ENCODE assay signal across 24 cellular contexts in the genomic region with DNA sequence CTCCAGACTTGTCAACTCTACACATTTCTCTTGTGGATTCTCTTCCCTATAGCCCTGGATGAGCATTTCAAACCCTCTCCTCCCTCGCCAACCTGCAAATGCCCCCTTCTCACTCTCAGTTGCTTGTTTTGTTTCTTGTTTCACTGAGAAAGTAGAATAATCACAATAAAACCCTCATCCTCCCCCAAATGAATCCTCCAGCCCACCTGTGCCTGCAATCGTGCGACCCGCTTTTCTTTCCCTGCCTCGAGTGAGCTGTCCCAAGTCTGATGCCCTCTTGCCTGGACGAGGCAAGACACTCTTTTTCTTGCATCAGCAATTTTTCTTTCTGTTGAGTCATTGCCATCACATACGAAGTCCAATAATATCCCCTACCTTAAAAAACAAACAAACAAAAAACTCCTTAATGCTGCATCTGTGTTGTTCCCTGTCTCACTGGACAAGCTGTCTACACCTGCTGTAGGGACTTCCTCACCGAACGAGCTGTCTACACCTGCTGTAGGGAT. TPM values are rescaled to one million over a fixed set of nuclear protein-coding genes. Genes with fewer than 3 reads are reported as not detected.
DNase-seq lines count a peak whose midpoint lies in the region; ATAC-seq, FAIRE-seq and TF ChIP-seq lines count a peak whose summit lies in the region.
"Had no signal": no experiment of that assay in that cellular context is flagged by ENCODE, and none has a peak within 500 bp of the region (broad histone marks: within the 10 kb centered on the region; RNA-seq: fewer than 3 reads in every experiment).

No MANE protein-coding gene starts in this region.

- no peaks in the 10 kb centered on the region for H3K9me3 Mint-ChIP-seq in endothelial cell (ENCODE audit: unreplicated experiment)
- H3K9me3 Mint-ChIP-seq: CD4-positive, alpha-beta T cell had no signal

- TF ChIP-seq CTCF in A549 (IDR thresholded peaks at IDR 0.05) (no peak), HEK293 (tag by site-specific recombination; IDR thresholded peaks at IDR 0.05) (no peak), endothelial cell (IDR thresholded peaks at IDR 0.05; ENCODE audit: unreplicated experiment) (no peak)

- no peak for TF ChIP-seq EP300 in A549 (IDR thresholded peaks at IDR 0.05)

- TF ChIP-seq POLR2A in A549 (IDR thresholded peaks at IDR 0.05; ENCODE audit: low read length) = no peak

- DNase-seq in A549 (ENCODE audit: low read depth in 1 of 2, low spot score in 1 of 2) = no peak
- no peak for DNase-seq in T-helper 17 cell
- DNase-seq in endothelial cell (ENCODE audit: low spot score) = no peak
- DNase-seq in DMS 273 (lab: John Stamatoyannopoulos, UW; ENCODE audit: unreplicated experiment) = no peak
- DNase-seq in NCI-H82 (lab: John Stamatoyannopoulos, UW) = no peak
- DNase-seq: AML-193; Caco-2; CD4-positive, alpha-beta T cell; DMS153; DMS79; GDM1; HCEC 1CT; HFFc6; KBM-7 had no signal

- H3K4me3 Mint-ChIP-seq in T-helper 17 cell (peak overlapping the region; percentile 10), endothelial cell (ENCODE audit: unreplicated experiment) (no peak overlapping the region)
- H3K4me3 Mint-ChIP-seq: CD4-positive, alpha-beta T cell; GM23338; HFFc6 had no signal

- H3K4me3 ChIP-seq in A549 (no peak overlapping the region), HEK293 (ENCODE audit: low read depth, low read length) (no peak overlapping the region)
- H3K4me3 ChIP-seq: GM23338 had no signal

- H3K36me3 Mint-ChIP-seq in T-helper 17 cell (ENCODE audit: low read depth) = peaks cover 5% of the 10 kb centered on the region
- peaks cover 3% of the 10 kb centered on the region for H3K36me3 Mint-ChIP-seq in endothelial cell (ENCODE audit: low read depth, unreplicated experiment)

- no peak overlapping the region for H3K27ac ChIP-seq in A549
- H3K27ac ChIP-seq in HEK293 (ENCODE audit: extremely low read depth, low read depth, low read length) = no peak overlapping the region
- H3K27ac ChIP-seq: C4-2B had no signal

- no peaks in the 10 kb centered on the region for H3K4me1 ChIP-seq in A549
- no peaks in the 10 kb centered on the region for H3K4me1 ChIP-seq in HEK293 (ENCODE audit: control insufficient read depth, insufficient read depth, low read length)
- H3K4me1 ChIP-seq: Caco-2 had no signal

- ATAC-seq in A549 = no peak
- no peak for ATAC-seq in T-helper 17 cell
- ATAC-seq in HG03442 (IDR thresholded peaks at IDR 0.05; ENCODE audit: unreplicated experiment) = no peak
- ATAC-seq: GM23338 had no signal

- no peak for TF ChIP-seq RAD21 in A549 (conservative IDR thresholded peaks at IDR 0.05 in 1 of 2, IDR thresholded peaks at IDR 0.05 in 1 of 2)

- H3K4me2 ChIP-seq in A549 = 0 out of 3 replicates have a peak overlapping the region, but pooled peaks have one; percentile 12
- H3K4me2 ChIP-seq: GM23338 had no signal

- POLR2A ChIA-PET in A549 (lab: Yijun Ruan, JAX) (no interaction called here), HEK293 (lab: Yijun Ruan, JAX) (no interaction called here)

- no peaks in the 10 kb centered on the region for H3K36me3 ChIP-seq in HEK293 (ENCODE audit: control insufficient read depth in 2 of 2, insufficient read depth in 1 of 2, low read length in 2 of 2)

- CTCF ChIA-PET in A549 (lab: Yijun Ruan, JAX) = no interaction called here
- CTCF ChIA-PET in HEK293 (lab: Yijun Ruan, JAX) = interaction anchor here (0.7 kb wide), 1 partner anchor 34 kb away, joined by 3 read pairs; no protein-coding TSS in a partner anchor

- H3K27ac Mint-ChIP-seq in T-helper 17 cell (no peak overlapping the region), endothelial cell (ENCODE audit: unreplicated experiment) (peak overlapping the region; percentile 1)
- H3K27ac Mint-ChIP-seq: CD4-positive, alpha-beta T cell; GM23338; HFFc6 had no signal

- no peak for FAIRE-seq in A549 (lab: Jason Lieb, UNC)
- FAIRE-seq: A204.1, D721Med, GM12892, GM18507, H54 had no signal

- 49% methylated on average over 9 of the region's 9 CpGs for WGBS in A549 (ENCODE audit: missing lambda C conversion rate)

- H3K27me3 Mint-ChIP-seq in T-helper 17 cell = peaks cover 44% of the 10 kb centered on the region
- peaks cover 13% of the 10 kb centered on the region for H3K27me3 Mint-ChIP-seq in endothelial cell (ENCODE audit: unreplicated experiment)

- H3K4me1 Mint-ChIP-seq in T-helper 17 cell (peaks cover 2% of the 10 kb centered on the region), endothelial cell (ENCODE audit: unreplicated experiment) (peaks cover 2% of the 10 kb centered on the region)

- H3K9me3 ChIP-seq in A549 (peaks cover under 1% of the 10 kb centered on the region; the same call in 1 of the 3 replicates), HEK293 (ENCODE audit: control insufficient read depth, insufficient read depth, low read depth, low read length) (no peaks in the 10 kb centered on the region), T-helper 17 cell (ENCODE audit: control insufficient read depth, low read length, poor library complexity, severe bottlenecking) (no peaks in the 10 kb centered on the region)
- H3K9me3 ChIP-seq: Caco-2 had no signal

TF ChIP-seq in A549, 52 proteins besides CTCF, POLR2A, EP300 and RAD21:
- TF ChIP-seq EHF (CRISPR knock-in tag; IDR thresholded peaks at IDR 0.05) (no peak), JUN (IDR thresholded peaks at IDR 0.05) (no peak), NFE2L2 (conservative IDR thresholded peaks at IDR 0.05; ENCODE audit: low read length) (0 out of 2 replicates have a peak, but pooled peaks have one; percentile 7), MAFK (IDR thresholded peaks at IDR 0.05; ENCODE audit: partially characterized antibody) (peak; percentile 89)

TF ChIP-seq in HEK293, 187 proteins besides CTCF, POLR2A, EP300 and RAD21 (continues in another document):
- TF ChIP-seq, protein P1, sequence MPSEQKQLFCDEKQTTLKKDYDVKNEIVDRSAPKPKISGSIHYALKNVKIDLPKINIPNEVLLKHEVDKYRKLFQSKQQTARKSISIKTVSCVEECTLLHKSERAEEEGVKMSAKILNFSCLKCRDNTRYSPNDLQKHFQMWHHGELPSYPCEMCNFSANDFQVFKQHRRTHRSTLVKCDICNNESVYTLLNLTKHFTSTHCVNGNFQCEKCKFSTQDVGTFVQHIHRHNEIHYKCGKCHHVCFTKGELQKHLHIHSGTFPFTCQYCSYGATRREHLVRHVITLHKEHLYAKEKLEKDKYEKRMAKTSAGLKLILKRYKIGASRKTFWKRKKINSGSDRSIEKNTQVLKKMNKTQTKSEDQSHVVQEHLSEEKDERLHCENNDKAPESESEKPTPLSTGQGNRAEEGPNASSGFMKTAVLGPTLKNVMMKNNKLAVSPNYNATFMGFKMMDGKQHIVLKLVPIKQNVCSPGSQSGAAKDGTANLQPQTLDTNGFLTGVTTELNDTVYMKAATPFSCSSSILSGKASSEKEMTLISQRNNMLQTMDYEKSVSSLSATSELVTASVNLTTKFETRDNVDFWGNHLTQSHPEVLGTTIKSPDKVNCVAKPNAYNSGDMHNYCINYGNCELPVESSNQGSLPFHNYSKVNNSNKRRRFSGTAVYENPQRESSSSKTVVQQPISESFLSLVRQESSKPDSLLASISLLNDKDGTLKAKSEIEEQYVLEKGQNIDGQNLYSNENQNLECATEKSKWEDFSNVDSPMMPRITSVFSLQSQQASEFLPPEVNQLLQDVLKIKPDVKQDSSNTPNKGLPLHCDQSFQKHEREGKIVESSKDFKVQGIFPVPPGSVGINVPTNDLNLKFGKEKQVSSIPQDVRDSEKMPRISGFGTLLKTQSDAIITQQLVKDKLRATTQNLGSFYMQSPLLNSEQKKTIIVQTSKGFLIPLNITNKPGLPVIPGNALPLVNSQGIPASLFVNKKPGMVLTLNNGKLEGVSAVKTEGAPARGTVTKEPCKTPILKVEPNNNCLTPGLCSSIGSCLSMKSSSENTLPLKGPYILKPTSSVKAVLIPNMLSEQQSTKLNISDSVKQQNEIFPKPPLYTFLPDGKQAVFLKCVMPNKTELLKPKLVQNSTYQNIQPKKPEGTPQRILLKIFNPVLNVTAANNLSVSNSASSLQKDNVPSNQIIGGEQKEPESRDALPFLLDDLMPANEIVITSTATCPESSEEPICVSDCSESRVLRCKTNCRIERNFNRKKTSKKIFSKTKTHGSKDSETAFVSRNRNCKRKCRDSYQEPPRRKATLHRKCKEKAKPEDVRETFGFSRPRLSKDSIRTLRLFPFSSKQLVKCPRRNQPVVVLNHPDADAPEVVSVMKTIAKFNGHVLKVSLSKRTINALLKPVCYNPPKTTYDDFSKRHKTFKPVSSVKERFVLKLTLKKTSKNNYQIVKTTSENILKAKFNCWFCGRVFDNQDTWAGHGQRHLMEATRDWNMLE (tag by site-specific recombination; conservative IDR thresholded peaks at IDR 0.05; ENCODE audit: low read depth) = 0 out of 2 replicates have a peak, but pooled peaks have one; percentile 48
- TF ChIP-seq ZNF335 (tag by site-specific recombination; conservative IDR thresholded peaks at IDR 0.05) (0 out of 2 replicates have a peak, but pooled peaks have one; percentile 19), ZNF776 (tag by site-specific recombination; IDR thresholded peaks at IDR 0.05; ENCODE audit: borderline replicate concordance) (0 out of 2 replicates have a peak, but pooled peaks have one; percentile 11), ZBTB48 (tag by site-specific recombination; IDR thresholded peaks at IDR 0.05) (no peak; the same call in 1 of the 2 replicates), ZNF544 (tag by site-specific recombination; IDR thresholded peaks at IDR 0.05) (no peak)
- TF ChIP-seq, protein P2, sequence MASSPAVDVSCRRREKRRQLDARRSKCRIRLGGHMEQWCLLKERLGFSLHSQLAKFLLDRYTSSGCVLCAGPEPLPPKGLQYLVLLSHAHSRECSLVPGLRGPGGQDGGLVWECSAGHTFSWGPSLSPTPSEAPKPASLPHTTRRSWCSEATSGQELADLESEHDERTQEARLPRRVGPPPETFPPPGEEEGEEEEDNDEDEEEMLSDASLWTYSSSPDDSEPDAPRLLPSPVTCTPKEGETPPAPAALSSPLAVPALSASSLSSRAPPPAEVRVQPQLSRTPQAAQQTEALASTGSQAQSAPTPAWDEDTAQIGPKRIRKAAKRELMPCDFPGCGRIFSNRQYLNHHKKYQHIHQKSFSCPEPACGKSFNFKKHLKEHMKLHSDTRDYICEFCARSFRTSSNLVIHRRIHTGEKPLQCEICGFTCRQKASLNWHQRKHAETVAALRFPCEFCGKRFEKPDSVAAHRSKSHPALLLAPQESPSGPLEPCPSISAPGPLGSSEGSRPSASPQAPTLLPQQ (tag by site-specific recombination; IDR thresholded peaks at IDR 0.05) = 0 out of 2 replicates have a peak, but pooled peaks have one; percentile 14

RNA-seq across cellular contexts. Expression of a gene that starts 3.7 kb away (rescaled TPM):
- polyA plus RNA-seq in A549 (2011; rRNA removed) = 0.06 and 0.08 TPM in 2 replicates
- 0.03 TPM in 2 replicates for polyA plus RNA-seq in A549 (2012; cell fraction: cytosol; rRNA removed)
- polyA plus RNA-seq in A549 (2012; cell fraction: nucleus; rRNA removed) = 0.15 and 0.19 TPM in 2 replicates
- 0.01 to 0.03 TPM (median 0.03 TPM) in 3 replicates for polyA plus RNA-seq in A549 (2017; fragmentation: RNase III; extraction: RNeasy Plus Mini Kit Qiagen cat#74134 plus additional on column Dnase treatment)
- polyA minus RNA-seq in A549 (2011; rRNA and poly(A)+ RNA removed) = 0.19 and 1.1 TPM in 2 replicates
- total RNA-seq in T-helper 17 cell = under 1 TPM in 1 of 2 donors, not detected in 1; 0.22 TPM
- 2.0 TPM for total RNA-seq in endothelial cell (ENCODE audit: unreplicated experiment)
- total RNA-seq: CD4-positive, alpha-beta T cell; HFFc6; HT-29 had no signal
